In the genomic region with DNA sequence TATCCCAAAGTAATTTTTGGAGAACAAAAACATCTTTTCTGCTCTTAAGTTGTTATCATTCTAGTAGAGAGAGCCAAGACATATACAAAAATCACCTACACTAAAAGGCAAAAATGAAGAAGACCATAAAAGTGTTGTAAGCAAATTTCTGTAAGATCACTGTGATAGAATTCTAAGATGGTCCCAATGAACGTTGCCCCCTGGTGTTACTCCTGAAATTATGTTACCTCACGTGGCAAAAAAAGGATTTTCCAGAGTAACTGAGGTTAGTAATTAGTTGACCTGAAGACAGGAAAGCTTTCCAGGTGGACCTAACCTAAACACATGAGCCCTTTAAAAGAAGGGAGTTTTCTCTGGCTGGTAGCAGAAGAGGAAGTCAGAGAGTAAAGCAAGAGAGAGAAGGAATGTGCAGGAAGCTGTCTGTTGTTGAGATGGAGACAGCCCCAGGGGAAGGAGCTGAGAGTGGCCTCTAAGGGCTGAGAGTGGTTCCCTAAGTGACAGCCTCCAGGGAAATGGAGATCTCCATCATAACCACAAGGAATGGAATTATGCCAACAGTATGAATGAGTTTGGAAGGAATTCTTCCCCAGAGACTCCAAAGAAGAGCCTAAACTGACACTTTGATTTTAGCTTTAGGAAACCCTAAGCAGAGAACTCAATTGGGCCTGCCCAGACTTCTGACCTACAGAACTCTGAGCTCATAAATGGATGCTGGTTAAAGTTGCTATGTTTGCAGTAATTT, we compare ENCODE assay signal across 1 cellular context.
TF ChIP-seq lines count a peak whose summit lies in the region.

No MANE protein-coding gene starts in this region.

TF ChIP-seq in IMR-90, 13 proteins besides CTCF, POLR2A, EP300 and RAD21 (continued from another document):
- TF ChIP-seq, protein P1, sequence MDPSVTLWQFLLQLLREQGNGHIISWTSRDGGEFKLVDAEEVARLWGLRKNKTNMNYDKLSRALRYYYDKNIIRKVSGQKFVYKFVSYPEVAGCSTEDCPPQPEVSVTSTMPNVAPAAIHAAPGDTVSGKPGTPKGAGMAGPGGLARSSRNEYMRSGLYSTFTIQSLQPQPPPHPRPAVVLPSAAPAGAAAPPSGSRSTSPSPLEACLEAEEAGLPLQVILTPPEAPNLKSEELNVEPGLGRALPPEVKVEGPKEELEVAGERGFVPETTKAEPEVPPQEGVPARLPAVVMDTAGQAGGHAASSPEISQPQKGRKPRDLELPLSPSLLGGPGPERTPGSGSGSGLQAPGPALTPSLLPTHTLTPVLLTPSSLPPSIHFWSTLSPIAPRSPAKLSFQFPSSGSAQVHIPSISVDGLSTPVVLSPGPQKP (IDR thresholded peaks at IDR 0.05; ENCODE audit: borderline replicate concordance, low read depth, low read length), result no peak
- TF ChIP-seq MXI1 (IDR thresholded peaks at IDR 0.05; ENCODE audit: borderline replicate concordance, low read depth, low read length) (no peak), MAFK (IDR thresholded peaks at IDR 0.05; ENCODE audit: low read depth, low read length) (no peak)
